Comparison of ENCODE assay signal across 12 cellular contexts in genomic region chr3:158355623-158356588, GRCh38.
DNase-seq lines count a peak whose midpoint lies in the region; ATAC-seq and TF ChIP-seq lines count a peak whose summit lies in the region.
"Had no signal": no experiment of that assay in that cellular context is flagged by ENCODE, and none has a peak within 500 bp of the region (broad histone marks: within the 10 kb centered on the region; RNA-seq: fewer than 3 reads in every experiment).

No MANE protein-coding gene starts in this region.

- H3K9me3 Mint-ChIP-seq in CD14-positive monocyte = peaks cover 2 to 16% (median 12%) of the 10 kb centered on the region in 7 donors
- no peaks in the 10 kb centered on the region for H3K9me3 Mint-ChIP-seq in progenitor cell of endocrine pancreas (ENCODE audit: low read depth)

- H3K27me3 ChIP-seq in SU-DHL-6 (ENCODE audit: low read length) = no peaks in the 10 kb centered on the region
- H3K27me3 ChIP-seq: MG63 had no signal

- no peaks in the 10 kb centered on the region for H3K27me3 Mint-ChIP-seq in CD14-positive monocyte (ENCODE audit: low read depth in 3 of 3)
- H3K27me3 Mint-ChIP-seq in progenitor cell of endocrine pancreas = no peaks in the 10 kb centered on the region

- no peak overlapping the region for H3K27ac Mint-ChIP-seq in CD14-positive monocyte
- H3K27ac Mint-ChIP-seq in progenitor cell of endocrine pancreas = no peak overlapping the region

- H4K20me1 ChIP-seq in SU-DHL-6 (ENCODE audit: low read depth, low read length) = no peaks in the 10 kb centered on the region

- ATAC-seq in GM18858 (IDR thresholded peaks at IDR 0.05; ENCODE audit: unreplicated experiment) (peak; percentile 98), GM21576 (IDR thresholded peaks at IDR 0.05; ENCODE audit: unreplicated experiment) (peak; percentile 96), HG03135 (IDR thresholded peaks at IDR 0.05; ENCODE audit: unreplicated experiment) (peak; percentile 90)

- H3K4me1 Mint-ChIP-seq in CD14-positive monocyte = peaks cover 19% of the 10 kb centered on the region
- H3K4me1 Mint-ChIP-seq in progenitor cell of endocrine pancreas (ENCODE audit: low read depth) = no peaks in the 10 kb centered on the region

- no peak overlapping the region for H2AFZ ChIP-seq in SU-DHL-6 (ENCODE audit: low read depth, low read length, severe bottlenecking)

- peak overlapping the region; percentile 95 for H3K27ac ChIP-seq in SU-DHL-6 (ENCODE audit: low read depth, low read length)
- H3K27ac ChIP-seq: RWPE1, skin epidermis had no signal

- DNase-seq in stimulated activated naive CD4-positive, alpha-beta T cell (lab: John Stamatoyannopoulos, UW) = no peak
- DNase-seq in CD14-positive monocyte (ENCODE audit: low spot score) = no peak
- no peak for DNase-seq in anterior cingulate cortex (lab: John Stamatoyannopoulos, UW)
- no peak for DNase-seq in progenitor cell of endocrine pancreas (ENCODE audit: low spot score, unreplicated experiment)
- DNase-seq: effector CD8-positive, alpha-beta T cell; MG63 had no signal

- peaks cover 9 to 12% of the 10 kb centered on the region in 2 donors for H3K36me3 Mint-ChIP-seq in CD14-positive monocyte
- H3K36me3 Mint-ChIP-seq in progenitor cell of endocrine pancreas (ENCODE audit: insufficient read depth) = no peaks in the 10 kb centered on the region

- peaks cover 56% of the 10 kb centered on the region for H3K79me2 ChIP-seq in SU-DHL-6 (ENCODE audit: insufficient read depth, low read length)

- peak overlapping the region; percentile 99 for H3K4me2 ChIP-seq in SU-DHL-6 (ENCODE audit: low read depth, low read length, poor library complexity, severe bottlenecking)

- H3K4me3 ChIP-seq in SU-DHL-6 (ENCODE audit: insufficient read depth, low read length, poor library complexity, severe bottlenecking) = peak overlapping the region; percentile 41
- H3K4me3 ChIP-seq: MG63, skin epidermis had no signal

- TF ChIP-seq CTCF in SU-DHL-6 (IDR thresholded peaks at IDR 0.05; ENCODE audit: insufficient read depth, low read length, poor library complexity, severe bottlenecking) = no peak
- no peak for TF ChIP-seq CTCF in CD14-positive monocyte (IDR thresholded peaks at IDR 0.05)
- TF ChIP-seq CTCF in progenitor cell of endocrine pancreas (IDR thresholded peaks at IDR 0.05; ENCODE audit: unreplicated experiment) = no peak

- peak overlapping the region; percentile 40 for H3K9ac ChIP-seq in SU-DHL-6 (ENCODE audit: low read length)

- H3K4me3 Mint-ChIP-seq in CD14-positive monocyte = no peak overlapping the region
- no peak overlapping the region for H3K4me3 Mint-ChIP-seq in progenitor cell of endocrine pancreas (ENCODE audit: low read depth)

- H3K9me3 ChIP-seq in SU-DHL-6 (ENCODE audit: insufficient read depth, low read length) = peaks cover 23% of the 10 kb centered on the region; the same call in 1 of the 2 replicates
- H3K9me3 ChIP-seq: MG63 had no signal

- intact Hi-C loops in CD14-positive monocyte (cut with micrococcal nuclease) = no loop called here

- H3F3A ChIP-seq in SU-DHL-6 (ENCODE audit: insufficient read depth) = peaks cover 32% of the 10 kb centered on the region

- no peaks in the 10 kb centered on the region for H3K9me2 ChIP-seq in SU-DHL-6 (replicated peaks; ENCODE audit: insufficient read depth, low read length)

- H3K36me3 ChIP-seq in SU-DHL-6 (ENCODE audit: low read length) = peaks cover 40% of the 10 kb centered on the region
- H3K36me3 ChIP-seq: MG63 had no signal
